Comparison of ENCODE assay signal across 26 cellular contexts in genomic region chr1:209319057-209319432, GRCh38.
"Had no signal": no experiment of that assay in that cellular context is flagged by ENCODE, and none has a peak within 500 bp of the region (broad histone marks: within the 10 kb centered on the region; RNA-seq: fewer than 3 reads in every experiment).

No MANE protein-coding gene starts in this region.

- DNase-seq: activated CD4-positive, alpha-beta memory T cell treated with anti-CD3 and anti-CD28 coated beads, Interleukin-2, amount 10 ng/mL, durations not matched to agents 7 days and 5 days; activated CD4-positive, alpha-beta T cell treated with anti-CD3 and anti-CD28 coated beads for 1 hour; activated CD4-positive, alpha-beta T cell treated with anti-CD3 and anti-CD28 coated beads, Interleukin-2, amount 10 ng/mL, durations not matched to agents 7 days and 5 days; activated gamma-delta T cell treated with Interleukin-2 at 50 U/mL for 16 hours; activated naive CD4-positive, alpha-beta T cell treated with anti-CD3 and anti-CD28 coated beads, Interleukin-2, amount 50 U/mL, for 16 hours; activated T-cell treated with anti-CD3 and anti-CD28 coated beads, Interleukin-2, amount 50 U/mL, for 4 hours; amniotic stem cell; kidney; left colon; midbrain; posterior cingulate gyrus; right cardiac atrium; stimulated activated CD4-positive, alpha-beta T cell treated with anti-CD3 and anti-CD28 coated beads, Interleukin-12 subunit alpha, Interleukin-12 subunit beta, amount 100 ng/mL, for 4 hours; stimulated activated CD4-positive, alpha-beta T cell treated with anti-CD3 and anti-CD28 coated beads, Interleukin-4, amount 100 ng/mL, for 1 hour; T-helper 17 cell; uterus had no signal

- H3K27ac ChIP-seq: gastroesophageal sphincter, hepatocyte, skin epidermis, thoracic aorta, uterus had no signal

- H3K36me3 Mint-ChIP-seq: natural killer cell treated with Interleukin-12 subunit alpha and Interleukin-12 subunit beta and Interleukin-15 and Interleukin-18, amount 100 ng/mL, for 72 hours; WTC11 had no signal

- H3K4me3 ChIP-seq: gastroesophageal sphincter, hepatocyte, skin epidermis, thoracic aorta, uterus had no signal

- H3K4me2 ChIP-seq: hepatocyte had no signal

- H3K4me1 ChIP-seq: gastroesophageal sphincter, uterus had no signal

- H3K27me3 ChIP-seq: gastroesophageal sphincter, hepatocyte, uterus had no signal

- H3K36me3 ChIP-seq: gastroesophageal sphincter, thoracic aorta, uterus had no signal

- H3K4me1 Mint-ChIP-seq: activated CD4-positive, alpha-beta memory T cell treated with anti-CD3 and anti-CD28 coated beads, Interleukin-2, amount 10 ng/mL, durations not matched to agents 7 days and 5 days; activated CD4-positive, alpha-beta T cell treated with anti-CD3 and anti-CD28 coated beads, Interleukin-2, amount 10 ng/mL, durations not matched to agents 7 days and 5 days; activated T-helper 17 cell treated with anti-CD3 and anti-CD28 coated beads, Interleukin-2, amount 50 U/mL, for 72 hours; central memory CD8-positive, alpha-beta T cell; T-helper 17 cell had no signal

- H3K9me3 Mint-ChIP-seq: activated CD4-positive, alpha-beta memory T cell treated with anti-CD3 and anti-CD28 coated beads, Interleukin-2, amount 10 ng/mL, durations not matched to agents 7 days and 5 days; activated CD4-positive, alpha-beta T cell treated with anti-CD3 and anti-CD28 coated beads, Interleukin-2, amount 10 ng/mL, durations not matched to agents 7 days and 5 days; activated T-helper 17 cell treated with anti-CD3 and anti-CD28 coated beads, Interleukin-2, amount 50 U/mL, for 72 hours; dendritic cell treated with granulocyte-macrophage colony-stimulating factor and Interleukin-4, amounts not matched to agents 40 ng/mL and 50 ng/mL, for 4 days had no signal

- H3K27me3 Mint-ChIP-seq: activated CD4-positive, alpha-beta T cell treated with anti-CD3 and anti-CD28 coated beads, Interleukin-2, amount 10 ng/mL, durations not matched to agents 7 days and 5 days; dendritic cell treated with granulocyte-macrophage colony-stimulating factor and Interleukin-4, amounts not matched to agents 40 ng/mL and 50 ng/mL, for 4 days; stimulated activated naive CD8-positive, alpha-beta T cell treated with anti-CD3 and anti-CD28 coated beads, Interleukin-15, Interleukin-2, amounts not matched to agents 100 ng/mL and 50 ng/mL, for 24 hours; T-helper 17 cell had no signal

- H3K27ac Mint-ChIP-seq: activated CD4-positive, alpha-beta memory T cell treated with anti-CD3 and anti-CD28 coated beads, Interleukin-2, amount 10 ng/mL, durations not matched to agents 7 days and 5 days; activated CD4-positive, alpha-beta T cell treated with anti-CD3 and anti-CD28 coated beads, Interleukin-2, amount 10 ng/mL, durations not matched to agents 7 days and 5 days; activated T-helper 17 cell treated with anti-CD3 and anti-CD28 coated beads, Interleukin-2, amount 50 U/mL, for 72 hours; dendritic cell treated with granulocyte-macrophage colony-stimulating factor and Interleukin-4, amounts not matched to agents 40 ng/mL and 50 ng/mL, for 4 days; natural killer cell treated with Interleukin-12 subunit alpha and Interleukin-12 subunit beta and Interleukin-15 and Interleukin-18, amount 100 ng/mL, for 72 hours; stimulated activated naive CD8-positive, alpha-beta T cell treated with anti-CD3 and anti-CD28 coated beads, Interleukin-15, Interleukin-2, amounts not matched to agents 100 ng/mL and 50 ng/mL, for 24 hours; T-helper 17 cell; WTC11 had no signal

- H3K4me3 Mint-ChIP-seq: activated CD4-positive, alpha-beta memory T cell treated with anti-CD3 and anti-CD28 coated beads, Interleukin-2, amount 10 ng/mL, durations not matched to agents 7 days and 5 days; activated CD4-positive, alpha-beta T cell treated with anti-CD3 and anti-CD28 coated beads, Interleukin-2, amount 10 ng/mL, durations not matched to agents 7 days and 5 days; activated T-cell treated with anti-CD3 and anti-CD28 coated beads, Interleukin-2, amount 50 U/mL, for 4 hours; activated T-helper 17 cell treated with anti-CD3 and anti-CD28 coated beads, Interleukin-2, amount 50 U/mL, for 72 hours; central memory CD8-positive, alpha-beta T cell; dendritic cell treated with granulocyte-macrophage colony-stimulating factor and Interleukin-4, amounts not matched to agents 40 ng/mL and 50 ng/mL, for 4 days; natural killer cell treated with Interleukin-12 subunit alpha and Interleukin-12 subunit beta and Interleukin-15 and Interleukin-18, amount 100 ng/mL, for 72 hours; stimulated activated naive CD8-positive, alpha-beta T cell treated with anti-CD3 and anti-CD28 coated beads, Interleukin-15, Interleukin-2, amounts not matched to agents 100 ng/mL and 50 ng/mL, for 24 hours; T-helper 17 cell; WTC11 had no signal

- H3K9me3 ChIP-seq: gastroesophageal sphincter, thoracic aorta, uterus had no signal
